10 cellular contexts compared by ENCODE assay signal in genomic region chr11:20873054-20873453, GRCh38.
DNase-seq lines count a peak whose midpoint lies in the region; ATAC-seq and TF ChIP-seq lines count a peak whose summit lies in the region.
"Had no signal": no experiment of that assay in that cellular context is flagged by ENCODE, and none has a peak within 500 bp of the region (broad histone marks: within the 10 kb centered on the region; RNA-seq: fewer than 3 reads in every experiment).

No MANE protein-coding gene starts in this region.

- POLR2A ChIA-PET in activated CD4-positive, alpha-beta T cell treated with anti-CD3 and anti-CD28 coated beads, Interleukin-2, amount 10 ng/mL, durations not matched to agents 7 days and 5 days (lab: Charles Lee): no interaction called here

- CTCF ChIA-PET in activated CD4-positive, alpha-beta T cell treated with anti-CD3 and anti-CD28 coated beads, Interleukin-2, amount 10 ng/mL, durations not matched to agents 7 days and 5 days (lab: Charles Lee): no interaction called here

- no peaks in the 10 kb centered on the region for H3K9me3 Mint-ChIP-seq in activated CD4-positive, alpha-beta T cell treated with anti-CD3 and anti-CD28 coated beads, Interleukin-2, amount 10 ng/mL, durations not matched to agents 7 days and 5 days

- H3K9me3 ChIP-seq in colonic mucosa: no peaks in the 10 kb centered on the region

- no peak for ATAC-seq in HG02763 (IDR thresholded peaks at IDR 0.05; ENCODE audit: unreplicated experiment)

- no peak overlapping the region for H3K4me3 ChIP-seq in KMS-11 (IDR thresholded peaks at IDR 0.05; ENCODE audit: insufficient read depth, low read depth, low read length)
- no peak overlapping the region for H3K4me3 ChIP-seq in colonic mucosa
- H3K4me3 ChIP-seq: lung had no signal

- H4K20me1 ChIP-seq in KMS-11 (ENCODE audit: insufficient read depth): no peaks in the 10 kb centered on the region

- no peak overlapping the region for H2AFZ ChIP-seq in KMS-11 (ENCODE audit: low read depth)

- intact Hi-C loops in colonic mucosa (cut with DNase I): no loop called here

- no peaks in the 10 kb centered on the region for H3K79me2 ChIP-seq in KMS-11 (ENCODE audit: insufficient read depth, low read depth)

- TF ChIP-seq CTCF in KMS-11 (conservative IDR thresholded peaks at IDR 0.05; ENCODE audit: low read depth, low read length): peak; percentile 50
- no peak for TF ChIP-seq CTCF in colonic mucosa (IDR thresholded peaks at IDR 0.05)

- no peaks in the 10 kb centered on the region for H3K27me3 ChIP-seq in KMS-11 (ENCODE audit: insufficient read depth, low read depth)
- no peaks in the 10 kb centered on the region for H3K27me3 ChIP-seq in colonic mucosa

- no peak overlapping the region for H3K4me3 Mint-ChIP-seq in activated CD4-positive, alpha-beta T cell treated with anti-CD3 and anti-CD28 coated beads, Interleukin-2, amount 10 ng/mL, durations not matched to agents 7 days and 5 days

- H3K9ac ChIP-seq in KMS-11 (no peak overlapping the region), colonic mucosa (ENCODE audit: low read depth in 2 of 2, low read length in 2 of 2) (no peak overlapping the region)

- no peak overlapping the region for H3K27ac ChIP-seq in KMS-11
- no peak overlapping the region for H3K27ac ChIP-seq in colonic mucosa

- H3K27me3 Mint-ChIP-seq in activated CD4-positive, alpha-beta T cell treated with anti-CD3 and anti-CD28 coated beads, Interleukin-2, amount 10 ng/mL, durations not matched to agents 7 days and 5 days: no peaks in the 10 kb centered on the region

- no peaks in the 10 kb centered on the region for H3K36me3 Mint-ChIP-seq in activated CD4-positive, alpha-beta T cell treated with anti-CD3 and anti-CD28 coated beads, Interleukin-2, amount 10 ng/mL, durations not matched to agents 7 days and 5 days (ENCODE audit: low read depth)

- H3K36me3 ChIP-seq in KMS-11 (ENCODE audit: insufficient read depth) (no peaks in the 10 kb centered on the region), colonic mucosa (no peaks in the 10 kb centered on the region)

- DNase-seq in DMS 273 (lab: John Stamatoyannopoulos, UW; ENCODE audit: unreplicated experiment): peak; percentile 81
- peak; percentile 91 for DNase-seq in NCI-H748 treated with DMSO at 0.1 percent for 48 hours (lab: John Stamatoyannopoulos, UW)
- DNase-seq in iPS DF 4.7 (ENCODE audit: extremely low read depth, low spot score): peak; percentile 89
- DNase-seq in T-helper 9 cell: no peak
- DNase-seq in activated CD4-positive, alpha-beta T cell treated with anti-CD3 and anti-CD28 coated beads, Interleukin-2, amount 10 ng/mL, durations not matched to agents 7 days and 5 days: no peak
- DNase-seq in colonic mucosa: no peak
- DNase-seq: amniotic stem cell had no signal

- no peaks in the 10 kb centered on the region for H3K4me1 Mint-ChIP-seq in activated CD4-positive, alpha-beta T cell treated with anti-CD3 and anti-CD28 coated beads, Interleukin-2, amount 10 ng/mL, durations not matched to agents 7 days and 5 days

- no peak overlapping the region for H3K27ac Mint-ChIP-seq in activated CD4-positive, alpha-beta T cell treated with anti-CD3 and anti-CD28 coated beads, Interleukin-2, amount 10 ng/mL, durations not matched to agents 7 days and 5 days

- no peaks in the 10 kb centered on the region for H3K4me1 ChIP-seq in KMS-11 (ENCODE audit: low read depth, poor library complexity, severe bottlenecking)
- H3K4me1 ChIP-seq in colonic mucosa: no peaks in the 10 kb centered on the region

- H3K4me2 ChIP-seq in KMS-11: no peak overlapping the region

Comparison
In these comparisons a context has a peak if more than half of its experiments do, and no peak if none do; other contexts are left out.
1. DNase-seq: peak in DMS 273 (single experiment), NCI-H748 treated with DMSO at 0.1 percent for 48 hours (single experiment) and iPS DF 4.7 (single experiment); none in T-helper 9 cell (single experiment), activated CD4-positive, alpha-beta T cell treated with anti-CD3 and anti-CD28 coated beads, Interleukin-2, amount 10 ng/mL, durations not matched to agents 7 days and 5 days (single experiment) and colonic mucosa (single experiment).